ENCODE assay signal across 19 cellular contexts in genomic region chr1:240351690-240352089, GRCh38.
"Had no signal": no experiment of that assay in that cellular context is flagged by ENCODE, and none has a peak within 500 bp of the region (broad histone marks: within the 10 kb centered on the region; RNA-seq: fewer than 3 reads in every experiment).

No MANE protein-coding gene starts in this region.

- H3K4me3 Mint-ChIP-seq: activated naive CD4-positive, alpha-beta T cell treated with anti-CD3 and anti-CD28 coated beads for 36 hours; activated naive CD8-positive, alpha-beta T cell treated with anti-CD3 and anti-CD28 coated beads, Interleukin-2, amount 50 U/mL, for 24 hours; activated T-helper 17 cell treated with anti-CD3 and anti-CD28 coated beads, Interleukin-2, amount 50 U/mL, for 72 hours; memory B cell; natural killer cell; stimulated activated naive CD8-positive, alpha-beta T cell treated with anti-CD3 and anti-CD28 coated beads, Interleukin-15, Interleukin-2, amounts not matched to agents 100 ng/mL and 50 ng/mL, for 24 hours; T-cell had no signal

- H3K27ac ChIP-seq: ascending aorta, colonic mucosa, hepatocyte, left ventricle myocardium inferior, neutrophil, suprapubic skin had no signal

- H3K4me1 Mint-ChIP-seq: activated naive CD8-positive, alpha-beta T cell treated with anti-CD3 and anti-CD28 coated beads, Interleukin-2, amount 50 U/mL, for 24 hours; activated T-helper 17 cell treated with anti-CD3 and anti-CD28 coated beads, Interleukin-2, amount 50 U/mL, for 72 hours; memory B cell; natural killer cell; T-cell had no signal

- H3K9me3 ChIP-seq: ascending aorta, colonic mucosa, neutrophil, suprapubic skin had no signal

- H3K27ac Mint-ChIP-seq: activated naive CD4-positive, alpha-beta T cell treated with anti-CD3 and anti-CD28 coated beads for 36 hours; activated naive CD8-positive, alpha-beta T cell treated with anti-CD3 and anti-CD28 coated beads, Interleukin-2, amount 50 U/mL, for 24 hours; activated T-helper 17 cell treated with anti-CD3 and anti-CD28 coated beads, Interleukin-2, amount 50 U/mL, for 72 hours; memory B cell; natural killer cell; stimulated activated naive CD8-positive, alpha-beta T cell treated with anti-CD3 and anti-CD28 coated beads, Interleukin-15, Interleukin-2, amounts not matched to agents 100 ng/mL and 50 ng/mL, for 24 hours; T-cell had no signal

- H3K4me1 ChIP-seq: ascending aorta, colonic mucosa, left ventricle myocardium inferior, suprapubic skin had no signal

- H3K36me3 ChIP-seq: ascending aorta, colonic mucosa, left ventricle myocardium inferior, neutrophil, suprapubic skin had no signal

- DNase-seq: activated CD4-positive, alpha-beta T cell treated with anti-CD3 and anti-CD28 coated beads, Interleukin-2, amount 50 U/mL, for 48 hours; activated naive CD4-positive, alpha-beta T cell treated with anti-CD3 and anti-CD28 coated beads for 36 hours; activated naive CD8-positive, alpha-beta T cell treated with anti-CD3 and anti-CD28 coated beads, Interleukin-2, amount 50 U/mL, for 24 hours; colonic mucosa; kidney; left ventricle myocardium inferior; natural killer cell; right cardiac atrium; T-cell; T-helper 9 cell had no signal

- H2AFZ ChIP-seq: hepatocyte had no signal

- H3K27me3 Mint-ChIP-seq: activated naive CD8-positive, alpha-beta T cell treated with anti-CD3 and anti-CD28 coated beads, Interleukin-2, amount 50 U/mL, for 24 hours; memory B cell; stimulated activated naive CD8-positive, alpha-beta T cell treated with anti-CD3 and anti-CD28 coated beads, Interleukin-15, Interleukin-2, amounts not matched to agents 100 ng/mL and 50 ng/mL, for 24 hours; T-cell had no signal

- H3K36me3 Mint-ChIP-seq: memory B cell, natural killer cell, T-cell had no signal

- H3K4me2 ChIP-seq: hepatocyte had no signal

- H3K27me3 ChIP-seq: ascending aorta, colonic mucosa, hepatocyte, neutrophil, suprapubic skin had no signal

- ATAC-seq: activated naive CD8-positive, alpha-beta T cell treated with anti-CD3 and anti-CD28 coated beads, Interleukin-2, amount 50 U/mL, for 24 hours; activated T-helper 17 cell treated with anti-CD3 and anti-CD28 coated beads, Interleukin-2, amount 50 U/mL, for 72 hours; esophagus mucosa; natural killer cell; right cardiac atrium; T-cell had no signal

- FAIRE-seq: endometrium, kidney had no signal

- H3K4me3 ChIP-seq: ascending aorta, colonic mucosa, hepatocyte, left ventricle myocardium inferior, suprapubic skin had no signal
